In genomic region chr9:20043461-20043860, GRCh38 we compare ENCODE assay signal across 11 cellular contexts.
DNase-seq lines count a peak whose midpoint lies in the region; ATAC-seq and TF ChIP-seq lines count a peak whose summit lies in the region.
"Had no signal": no experiment of that assay in that cellular context is flagged by ENCODE, and none has a peak within 500 bp of the region (broad histone marks: within the 10 kb centered on the region; RNA-seq: fewer than 3 reads in every experiment).

No MANE protein-coding gene starts in this region.

- H3K27me3 Mint-ChIP-seq in activated B cell treated with CpG ODN at 0.5 μM for 24 hours, result no peaks in the 10 kb centered on the region

- ATAC-seq in GM18870 (IDR thresholded peaks at IDR 0.05; ENCODE audit: unreplicated experiment) (peak; percentile 33), HG02852 (IDR thresholded peaks at IDR 0.05; ENCODE audit: unreplicated experiment) (peak; percentile 46), activated B cell treated with CpG ODN at 0.5 μM for 24 hours (ENCODE audit: low read depth) (no peak)

- intact Hi-C loops in activated B cell treated with CpG ODN at 0.5 μM for 24 hours (cut with micrococcal nuclease), result no loop called here

- H3K79me2 ChIP-seq in ACC112 (ENCODE audit: control insufficient read depth, insufficient read depth, low read length, unreplicated experiment), result no peaks in the 10 kb centered on the region

- H3K27ac ChIP-seq in ACC112 (ENCODE audit: low read depth, low read length) (no peak overlapping the region), coronary artery (no peak overlapping the region)
- H3K27ac ChIP-seq: SK-N-MC had no signal

- no peaks in the 10 kb centered on the region for H3K27me3 ChIP-seq in ACC112 (ENCODE audit: insufficient read depth, low read length)

- H3K36me3 ChIP-seq in ACC112 (ENCODE audit: insufficient read depth, low read length), result no peaks in the 10 kb centered on the region

- peak overlapping the region; percentile 19 for H3K4me3 Mint-ChIP-seq in activated B cell treated with CpG ODN at 0.5 μM for 24 hours
- H3K4me3 Mint-ChIP-seq: endodermal cell had no signal

- no peaks in the 10 kb centered on the region for H3K36me3 Mint-ChIP-seq in activated B cell treated with CpG ODN at 0.5 μM for 24 hours (ENCODE audit: low read depth)

- POLR2A ChIA-PET in activated B cell treated with CpG ODN at 0.5 μM for 24 hours (lab: Charles Lee), result no interaction called here

- H3K9me3 Mint-ChIP-seq in activated B cell treated with CpG ODN at 0.5 μM for 24 hours, result no peaks in the 10 kb centered on the region
- H3K9me3 Mint-ChIP-seq: endodermal cell had no signal

- DNase-seq in activated B cell treated with CpG ODN at 0.5 μM for 24 hours (no peak), HuH-7.5 (ENCODE audit: low spot score) (no peak), DMS79 treated with DMSO at 0.1 percent for 48 hours (lab: John Stamatoyannopoulos, UW) (no peak), coronary artery (ENCODE audit: low spot score) (no peak), amniotic stem cell (lab: John Stamatoyannopoulos, UW) (no peak)
- DNase-seq: endodermal cell, nucleus accumbens had no signal

- peak overlapping the region; percentile 1 for H3K27ac Mint-ChIP-seq in activated B cell treated with CpG ODN at 0.5 μM for 24 hours
- H3K27ac Mint-ChIP-seq: endodermal cell had no signal

- peaks cover 46% of the 10 kb centered on the region for H3K4me1 Mint-ChIP-seq in activated B cell treated with CpG ODN at 0.5 μM for 24 hours

- no peak for TF ChIP-seq CTCF in activated B cell treated with CpG ODN at 0.5 μM for 24 hours (IDR thresholded peaks at IDR 0.05)
- TF ChIP-seq CTCF in coronary artery (IDR thresholded peaks at IDR 0.05), result no peak

- peak overlapping the region; percentile 87 for H2AFZ ChIP-seq in ACC112 (ENCODE audit: low read length, unreplicated experiment)

- CTCF ChIA-PET in activated B cell treated with CpG ODN at 0.5 μM for 24 hours (lab: Charles Lee), result interaction anchor here (0.9 to 1.2 kb wide), 2 partner anchors 8 to 439 kb away, joined by 3 read pairs; no protein-coding TSS in a partner anchor

- H3K4me3 ChIP-seq in ACC112 (ENCODE audit: low read depth, low read length) (peak overlapping the region; percentile 17; the same call in 1 of the 2 replicates), coronary artery (no peak overlapping the region)
- H3K4me3 ChIP-seq: SK-N-MC had no signal

- H3K4me1 ChIP-seq in ACC112 (ENCODE audit: control insufficient read depth, insufficient read depth, low read length, unreplicated experiment), result peaks cover 6% of the 10 kb centered on the region
